ENCODE assay signal across 18 cellular contexts in genomic region chr12:99200711-99201384, GRCh38.
DNase-seq lines count a peak whose midpoint lies in the region; ATAC-seq, FAIRE-seq and TF ChIP-seq lines count a peak whose summit lies in the region.
"Had no signal": no experiment of that assay in that cellular context is flagged by ENCODE, and none has a peak within 500 bp of the region (broad histone marks: within the 10 kb centered on the region; RNA-seq: fewer than 3 reads in every experiment).

No MANE protein-coding gene starts in this region.

- H3K27me3 Mint-ChIP-seq in effector memory CD8-positive, alpha-beta T cell: no peaks in the 10 kb centered on the region

- H3K36me3 ChIP-seq in bronchial epithelial cell (ENCODE audit: control insufficient read depth, insufficient read depth, low read length) (no peaks in the 10 kb centered on the region), brain microvascular endothelial cell (replicated peaks) (no peaks in the 10 kb centered on the region)

- in situ Hi-C loops in brain microvascular endothelial cell (cut with HindIII; ENCODE audit: low pct_ligation_motif_present, low sequenced_read_pairs): no loop called here

- no peak overlapping the region for H3K27ac Mint-ChIP-seq in effector memory CD8-positive, alpha-beta T cell

- peaks cover 0 to 6% of the 10 kb centered on the region in 2 donors for H3K9me3 Mint-ChIP-seq in effector memory CD8-positive, alpha-beta T cell

- DNase-seq in HT-29 (ENCODE audit: low spot score) (peak; percentile 3), bronchial epithelial cell (ENCODE audit: low read depth) (peak; percentile 41), iris pigment epithelial cell (ENCODE audit: low read depth) (peak; percentile 0), renal cortical epithelial cell (ENCODE audit: low read depth) (peak; percentile 61), brain microvascular endothelial cell (no peak)
- no peak for DNase-seq in effector memory CD8-positive, alpha-beta T cell
- DNase-seq: COR-L47, DMS153, GM23248, KG1, NCI-H1092, NCI-H146, NCI-H2081, NCI-H774, PC-9 had no signal

- no peak for ATAC-seq in effector memory CD8-positive, alpha-beta T cell (replicated peaks)
- no peak for ATAC-seq in HG03442 (IDR thresholded peaks at IDR 0.05; ENCODE audit: unreplicated experiment)
- ATAC-seq: HCT116, HepG2 had no signal

- FAIRE-seq in bronchial epithelial cell (lab: Jason Lieb, UNC): no peak
- FAIRE-seq: HepG2 had no signal

- no peak overlapping the region for H3K4me3 Mint-ChIP-seq in effector memory CD8-positive, alpha-beta T cell

- no peak overlapping the region for H3K27ac ChIP-seq in brain microvascular endothelial cell
- H3K27ac ChIP-seq: GM23248, PC-9 had no signal

- H3K4me3 ChIP-seq in bronchial epithelial cell (ENCODE audit: low read depth, low read length): no peak overlapping the region
- H3K4me3 ChIP-seq in brain microvascular endothelial cell (ENCODE audit: low read depth, low read length): no peak overlapping the region
- H3K4me3 ChIP-seq: GM23248, PC-9 had no signal

- no peaks in the 10 kb centered on the region for H3K4me1 Mint-ChIP-seq in effector memory CD8-positive, alpha-beta T cell (ENCODE audit: low read depth in 2 of 2)

- no peak for TF ChIP-seq CTCF in bronchial epithelial cell (IDR thresholded peaks at IDR 0.05; ENCODE audit: insufficient read depth, low read length, severe bottlenecking)
- TF ChIP-seq CTCF in brain microvascular endothelial cell (IDR thresholded peaks at IDR 0.05; ENCODE audit: low read depth, low read length, missing control alignments): no peak

- H3K27me3 ChIP-seq in bronchial epithelial cell (ENCODE audit: control insufficient read depth, insufficient read depth, low read length) (no peaks in the 10 kb centered on the region), brain microvascular endothelial cell (replicated peaks) (no peaks in the 10 kb centered on the region)

- no peaks in the 10 kb centered on the region for H3K36me3 Mint-ChIP-seq in effector memory CD8-positive, alpha-beta T cell (ENCODE audit: insufficient read depth)

Comparison
In these comparisons a context has a peak if more than half of its experiments do, and no peak if none do; other contexts are left out.
1. DNase-seq: peak in HT-29 (single experiment), bronchial epithelial cell (single experiment), iris pigment epithelial cell (single experiment) and renal cortical epithelial cell (single experiment); none in effector memory CD8-positive, alpha-beta T cell (0 of 3) and brain microvascular endothelial cell (single experiment).